ENCODE assay signal across 9 cellular contexts in genomic region chr16:56869513-56870270, GRCh38. TPM values are rescaled to one million over a fixed set of nuclear protein-coding genes. Genes with fewer than 3 reads are reported as not detected.
DNase-seq lines count a peak whose midpoint lies in the region; ATAC-seq and TF ChIP-seq lines count a peak whose summit lies in the region.
"Had no signal": no experiment of that assay in that cellular context is flagged by ENCODE, and none has a peak within 500 bp of the region (broad histone marks: within the 10 kb centered on the region; RNA-seq: fewer than 3 reads in every experiment).

No MANE protein-coding gene starts in this region.

- no peak for ATAC-seq in GM21723 (IDR thresholded peaks at IDR 0.05; ENCODE audit: unreplicated experiment)

- peak; percentile 36; the same call in 1 of the 2 replicates for TF ChIP-seq CTCF in LNCAP (IDR thresholded peaks at IDR 0.05)

- DNase-seq in DMS53 (lab: John Stamatoyannopoulos, UW) = peak; percentile 44
- DNase-seq in DMS53 treated with DMSO at 0.1 percent for 48 hours (lab: John Stamatoyannopoulos, UW; ENCODE audit: unreplicated experiment) = no peak
- peak; percentile 16 for DNase-seq in astrocyte of the hippocampus (ENCODE audit: low read depth, low spot score)
- DNase-seq in renal cortical epithelial cell (ENCODE audit: low read depth) = peak; percentile 37
- no peak for DNase-seq in NCI-H2029 (lab: John Stamatoyannopoulos, UW)
- no peak for DNase-seq in NCI-H446 treated with DMSO at 0.1 percent for 48 hours (lab: John Stamatoyannopoulos, UW)

RNA-seq across cellular contexts. Expression of gene SLC12A3, which starts 4.7 kb away (rescaled TPM):
- total RNA-seq in renal cortical epithelial cell = 2.4 and 5.2 TPM in 2 replicates
- total RNA-seq: neural crest cell had no signal

Comparison
In these comparisons a context has a peak if more than half of its experiments do, and no peak if none do; other contexts are left out.
1. DNase-seq: peak in DMS53 (single experiment), astrocyte of the hippocampus (single experiment) and renal cortical epithelial cell (single experiment); none in DMS53 treated with DMSO at 0.1 percent for 48 hours (single experiment), NCI-H2029 (single experiment) and NCI-H446 treated with DMSO at 0.1 percent for 48 hours (single experiment).